ENCODE assay signal across 20 cellular contexts in the genomic region with DNA sequence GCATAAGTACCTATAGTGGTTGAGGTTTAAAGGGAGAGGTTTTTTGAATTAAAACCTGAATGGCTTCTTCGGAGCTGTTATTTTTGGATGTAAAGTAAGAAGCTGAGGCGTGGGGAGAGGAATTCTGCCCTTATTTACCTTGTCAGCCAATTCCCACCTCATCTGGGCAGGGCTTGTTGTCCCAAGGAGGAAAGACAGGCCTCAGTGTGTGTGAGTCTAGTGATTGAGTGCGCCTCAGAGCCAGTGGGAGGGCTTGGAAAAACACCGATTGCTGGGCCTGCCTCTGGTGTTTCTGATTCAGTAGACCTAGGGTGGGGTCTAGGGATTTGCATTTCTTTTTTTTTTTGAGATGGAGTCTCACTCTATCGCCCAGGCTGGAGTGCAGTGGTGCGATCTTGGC.
DNase-seq lines count a peak whose midpoint lies in the region; ATAC-seq and TF ChIP-seq lines count a peak whose summit lies in the region.
"Had no signal": no experiment of that assay in that cellular context is flagged by ENCODE, and none has a peak within 500 bp of the region (broad histone marks: within the 10 kb centered on the region; RNA-seq: fewer than 3 reads in every experiment).

No MANE protein-coding gene starts in this region.

- H3K36me3 ChIP-seq in thoracic aorta: no peaks in the 10 kb centered on the region
- H3K36me3 ChIP-seq: BE2C, cardiac muscle cell, esophagus muscularis mucosa, right lobe of liver, tibial nerve had no signal

- H3K4me3 Mint-ChIP-seq in activated naive CD8-positive, alpha-beta T cell treated with anti-CD3 and anti-CD28 coated beads, Interleukin-2, amount 50 U/mL, for 24 hours: no peak overlapping the region
- H3K4me3 Mint-ChIP-seq in activated CD4-positive, alpha-beta T cell treated with anti-CD3 and anti-CD28 coated beads, Interleukin-2, amount 10 ng/mL, durations not matched to agents 24 days and 14 days: no peak overlapping the region
- H3K4me3 Mint-ChIP-seq: stimulated activated memory B cell treated with anti-CD40 and anti-IgM and Interleukin-4, amounts not matched to agents 10 μg/mL and 1 μg/mL and 100 μg/mL, for 72 hours had no signal

- H3K4me1 Mint-ChIP-seq in activated naive CD8-positive, alpha-beta T cell treated with anti-CD3 and anti-CD28 coated beads, Interleukin-2, amount 50 U/mL, for 24 hours: peaks cover 16% of the 10 kb centered on the region
- H3K4me1 Mint-ChIP-seq in activated CD4-positive, alpha-beta T cell treated with anti-CD3 and anti-CD28 coated beads, Interleukin-2, amount 10 ng/mL, durations not matched to agents 24 days and 14 days: peaks cover 24% of the 10 kb centered on the region
- H3K4me1 Mint-ChIP-seq: stimulated activated memory B cell treated with anti-CD40 and anti-IgM and Interleukin-4, amounts not matched to agents 10 μg/mL and 1 μg/mL and 100 μg/mL, for 72 hours had no signal

- no peaks in the 10 kb centered on the region for H3K27me3 Mint-ChIP-seq in activated naive CD8-positive, alpha-beta T cell treated with anti-CD3 and anti-CD28 coated beads, Interleukin-2, amount 50 U/mL, for 24 hours
- H3K27me3 Mint-ChIP-seq in activated CD4-positive, alpha-beta T cell treated with anti-CD3 and anti-CD28 coated beads, Interleukin-2, amount 10 ng/mL, durations not matched to agents 24 days and 14 days: peaks cover 4% of the 10 kb centered on the region
- H3K27me3 Mint-ChIP-seq: stimulated activated memory B cell treated with anti-CD40 and anti-IgM and Interleukin-4, amounts not matched to agents 10 μg/mL and 1 μg/mL and 100 μg/mL, for 72 hours had no signal

- H3K27ac ChIP-seq in thoracic aorta: peak overlapping the region; percentile 63 to 85
- H3K27ac ChIP-seq: cardiac muscle cell, PC-9, right lobe of liver had no signal

- DNase-seq in HT1080 (ENCODE audit: low read depth): peak; percentile 63
- DNase-seq in astrocyte of the spinal cord (ENCODE audit: low read depth, low spot score): peak; percentile 59
- DNase-seq in left cardiac atrium: no peak
- DNase-seq in thoracic aorta (ENCODE audit: low spot score): no peak
- DNase-seq in activated naive CD8-positive, alpha-beta T cell treated with anti-CD3 and anti-CD28 coated beads, Interleukin-2, amount 50 U/mL, for 24 hours: no peak
- no peak for DNase-seq in activated CD4-positive, alpha-beta T cell treated with anti-CD3 and anti-CD28 coated beads, Interleukin-2, amount 10 ng/mL, durations not matched to agents 24 days and 14 days
- no peak for DNase-seq in A172 (ENCODE audit: low spot score)
- DNase-seq: activated CD4-positive, CD25-positive, alpha-beta regulatory T cell treated with anti-CD3 and anti-CD28 coated beads, Interleukin-2, amount 50 U/mL, for 72 hours; BE2C; COR-L47; dorsolateral prefrontal cortex; NCI-H82; PC-9; right lobe of liver; T1000 had no signal

- H3K27me3 ChIP-seq in thoracic aorta (replicated peaks; ENCODE audit: insufficient read depth): no peaks in the 10 kb centered on the region
- H3K27me3 ChIP-seq: BE2C, cardiac muscle cell, dorsolateral prefrontal cortex, esophagus muscularis mucosa, right lobe of liver, tibial nerve had no signal

- intact Hi-C loops in left cardiac atrium (cut with DNase I): no loop called here
- intact Hi-C loops in activated CD4-positive, alpha-beta T cell treated with anti-CD3 and anti-CD28 coated beads, Interleukin-2, amount 10 ng/mL, durations not matched to agents 24 days and 14 days (cut with micrococcal nuclease): loop anchor here (5.0 kb wide), 1 partner anchor 164 kb away; no protein-coding TSS in a partner anchor

- no peaks in the 10 kb centered on the region for H3K9me3 ChIP-seq in thoracic aorta
- H3K9me3 ChIP-seq: BE2C, esophagus muscularis mucosa, right lobe of liver, tibial nerve had no signal

- no peaks in the 10 kb centered on the region for H3K36me3 Mint-ChIP-seq in activated naive CD8-positive, alpha-beta T cell treated with anti-CD3 and anti-CD28 coated beads, Interleukin-2, amount 50 U/mL, for 24 hours (ENCODE audit: low read depth)
- H3K36me3 Mint-ChIP-seq in activated CD4-positive, alpha-beta T cell treated with anti-CD3 and anti-CD28 coated beads, Interleukin-2, amount 10 ng/mL, durations not matched to agents 24 days and 14 days (ENCODE audit: low read depth): peaks cover 2% of the 10 kb centered on the region
- H3K36me3 Mint-ChIP-seq: activated naive CD4-positive, alpha-beta T cell treated with anti-CD3 and anti-CD28 coated beads, Interleukin-2, amount 50 U/mL, for 72 hours; stimulated activated memory B cell treated with anti-CD40 and anti-IgM and Interleukin-4, amounts not matched to agents 10 μg/mL and 1 μg/mL and 100 μg/mL, for 72 hours had no signal

- no peaks in the 10 kb centered on the region for H3K9me3 Mint-ChIP-seq in activated naive CD8-positive, alpha-beta T cell treated with anti-CD3 and anti-CD28 coated beads, Interleukin-2, amount 50 U/mL, for 24 hours
- H3K9me3 Mint-ChIP-seq in activated CD4-positive, alpha-beta T cell treated with anti-CD3 and anti-CD28 coated beads, Interleukin-2, amount 10 ng/mL, durations not matched to agents 24 days and 14 days: no peaks in the 10 kb centered on the region
- H3K9me3 Mint-ChIP-seq: activated naive CD4-positive, alpha-beta T cell treated with anti-CD3 and anti-CD28 coated beads, Interleukin-2, amount 50 U/mL, for 72 hours; stimulated activated memory B cell treated with anti-CD40 and anti-IgM and Interleukin-4, amounts not matched to agents 10 μg/mL and 1 μg/mL and 100 μg/mL, for 72 hours had no signal

- H3K4me3 ChIP-seq in astrocyte of the spinal cord (ENCODE audit: low read depth, low read length) (no peak overlapping the region), thoracic aorta (no peak overlapping the region)
- H3K4me3 ChIP-seq: cardiac muscle cell, dorsolateral prefrontal cortex, esophagus muscularis mucosa, PC-9, right lobe of liver, tibial nerve had no signal

- H3K4me1 ChIP-seq in thoracic aorta (ENCODE audit: control insufficient read depth in 1 of 2, low read depth in 2 of 2): peaks cover 24 to 74% of the 10 kb centered on the region in 2 donors
- H3K4me1 ChIP-seq: BE2C, right lobe of liver had no signal

- H3K27ac Mint-ChIP-seq in activated naive CD8-positive, alpha-beta T cell treated with anti-CD3 and anti-CD28 coated beads, Interleukin-2, amount 50 U/mL, for 24 hours: no peak overlapping the region
- no peak overlapping the region for H3K27ac Mint-ChIP-seq in activated CD4-positive, alpha-beta T cell treated with anti-CD3 and anti-CD28 coated beads, Interleukin-2, amount 10 ng/mL, durations not matched to agents 24 days and 14 days
- H3K27ac Mint-ChIP-seq: activated naive CD4-positive, alpha-beta T cell treated with anti-CD3 and anti-CD28 coated beads, Interleukin-2, amount 50 U/mL, for 72 hours; stimulated activated memory B cell treated with anti-CD40 and anti-IgM and Interleukin-4, amounts not matched to agents 10 μg/mL and 1 μg/mL and 100 μg/mL, for 72 hours had no signal

- ATAC-seq in left cardiac atrium: peak; percentile 32 to 63
- ATAC-seq in thoracic aorta (ENCODE audit: insufficient number of reproducible peaks, low FRiP score, low read depth): no peak
- ATAC-seq in activated naive CD8-positive, alpha-beta T cell treated with anti-CD3 and anti-CD28 coated beads, Interleukin-2, amount 50 U/mL, for 24 hours: no peak
- ATAC-seq: right lobe of liver; stimulated activated memory B cell treated with anti-CD40 and anti-IgM and Interleukin-4, amounts not matched to agents 10 μg/mL and 1 μg/mL and 100 μg/mL, for 72 hours had no signal

- no peak for TF ChIP-seq CTCF in astrocyte of the spinal cord (IDR thresholded peaks at IDR 0.05; ENCODE audit: low read depth, low read length)
- no peak for TF ChIP-seq CTCF in thoracic aorta (IDR thresholded peaks at IDR 0.05)

- in situ Hi-C loops in astrocyte of the spinal cord (cut with HindIII; ENCODE audit: low sequenced_read_pairs): no loop called here

Comparison
In these comparisons a context has a peak if more than half of its experiments do, and no peak if none do; other contexts are left out.
1. DNase-seq: peak in HT1080 (single experiment) and astrocyte of the spinal cord (single experiment); none in left cardiac atrium (single experiment), thoracic aorta (single experiment), activated naive CD8-positive, alpha-beta T cell treated with anti-CD3 and anti-CD28 coated beads, Interleukin-2, amount 50 U/mL, for 24 hours (single experiment), activated CD4-positive, alpha-beta T cell treated with anti-CD3 and anti-CD28 coated beads, Interleukin-2, amount 10 ng/mL, durations not matched to agents 24 days and 14 days (single experiment) and A172 (single experiment).
2. ATAC-seq: peak in left cardiac atrium (2 of 2); none in thoracic aorta (single experiment) and activated naive CD8-positive, alpha-beta T cell treated with anti-CD3 and anti-CD28 coated beads, Interleukin-2, amount 50 U/mL, for 24 hours (single experiment).